15 cellular contexts compared by ENCODE assay signal in genomic region chr5:117379521-117379920, GRCh38.
"Had no signal": no experiment of that assay in that cellular context is flagged by ENCODE, and none has a peak within 500 bp of the region (broad histone marks: within the 10 kb centered on the region; RNA-seq: fewer than 3 reads in every experiment).

No MANE protein-coding gene starts in this region.

- H3K4me3 ChIP-seq: MG63 had no signal

- H3K9me3 ChIP-seq: MG63, SK-N-SH had no signal

- DNase-seq: KBM-7, MG63, NCI-H1417 treated with DMSO at 0.1 percent for 48 hours, NCI-H146, NCI-H1930, NCI-H2081, NCI-H2107, NCI-H2227 treated with DMSO at 0.1 percent for 48 hours, NCI-H526 treated with DMSO at 0.1 percent for 48 hours, NCI-H774, Right ventricle myocardium superior, RPMI8226, SIG-M5, SK-N-SH had no signal

- H3K36me3 ChIP-seq: MG63 had no signal

- H3K4me2 ChIP-seq: SK-N-SH had no signal

- FAIRE-seq: RCC 7860 had no signal

- H3K9ac ChIP-seq: SK-N-SH had no signal

- H3K27me3 ChIP-seq: MG63 had no signal
